Comparison of ENCODE assay signal across 21 cellular contexts in genomic region chr2:78606895-78607294, GRCh38.
DNase-seq lines count a peak whose midpoint lies in the region; ATAC-seq, FAIRE-seq and TF ChIP-seq lines count a peak whose summit lies in the region.
"Had no signal": no experiment of that assay in that cellular context is flagged by ENCODE, and none has a peak within 500 bp of the region (broad histone marks: within the 10 kb centered on the region; RNA-seq: fewer than 3 reads in every experiment).

No MANE protein-coding gene starts in this region.

- no peak overlapping the region for H4K5ac ChIP-seq in H1 (ENCODE audit: insufficient read length, low read depth, low read length)

- H3K23me2 ChIP-seq in H1 (ENCODE audit: low read depth, low read length) = no peaks in the 10 kb centered on the region

- H4K8ac ChIP-seq in H1 (ENCODE audit: extremely low read depth, insufficient read depth, low read length) = no peak overlapping the region

- H3K27ac ChIP-seq in HepG2 (ENCODE audit: extremely low read length, insufficient read depth, low read length) (no peak overlapping the region), right lobe of liver (no peak overlapping the region), H1 (ENCODE audit: low read depth, low read length) (no peak overlapping the region), neural progenitor cell (no peak overlapping the region), hepatocyte (no peak overlapping the region), coronary artery (no peak overlapping the region)
- H3K27ac ChIP-seq: BLaER1, GM23248 had no signal

- H3K36me3 Mint-ChIP-seq in neural progenitor cell = no peaks in the 10 kb centered on the region
- H3K36me3 Mint-ChIP-seq: CD14-positive monocyte; CD4-positive, alpha-beta memory T cell had no signal

- no TSS peak for BruUV-seq in HepG2 (replicated peaks; lab: Mats Ljungman, UMichigan)

- no peaks in the 10 kb centered on the region for H3K27me3 Mint-ChIP-seq in neural progenitor cell (ENCODE audit: insufficient read depth, low read depth)
- H3K27me3 Mint-ChIP-seq: CD4-positive, alpha-beta memory T cell had no signal

- no peak overlapping the region for H3K4ac ChIP-seq in H1 (replicated peaks; ENCODE audit: insufficient read length, low read depth, low read length)

- H3K79me1 ChIP-seq in H1 (ENCODE audit: low read depth, low read length) = no peaks in the 10 kb centered on the region

- no peak overlapping the region for H3K18ac ChIP-seq in H1 (ENCODE audit: extremely low read depth, low read length)

- H3K23ac ChIP-seq in H1 (ENCODE audit: insufficient read length) = no peak overlapping the region

- H3K4me1 ChIP-seq in HepG2 (ENCODE audit: insufficient read depth, low read length) = no peaks in the 10 kb centered on the region
- H3K4me1 ChIP-seq in right lobe of liver = no peaks in the 10 kb centered on the region
- peaks cover 0 to 6% (median 0%) of the 10 kb centered on the region in 4 experiments; a peak in 1 of 7 replicates for H3K4me1 ChIP-seq in H1 (replicated peaks in 1 of 4; ENCODE audit: control insufficient read depth in 3 of 4, insufficient read depth in 4 of 4, low read length in 3 of 4)
- no peaks in the 10 kb centered on the region for H3K4me1 ChIP-seq in neural progenitor cell
- H3K4me1 ChIP-seq in hepatocyte (ENCODE audit: insufficient read depth) = no peaks in the 10 kb centered on the region
- H3K4me1 ChIP-seq: BLaER1 had no signal

- H2BK20ac ChIP-seq in H1 (ENCODE audit: low read length) = no peak overlapping the region

- H3K4me3 ChIP-seq in HepG2 (replicated peaks in 1 of 3; ENCODE audit: insufficient read depth in 1 of 3, low read depth in 2 of 3, low read length in 3 of 3) = no peak overlapping the region
- H3K4me3 ChIP-seq in right lobe of liver = no peak overlapping the region
- H3K4me3 ChIP-seq in H1 (ENCODE audit: extremely low read depth in 1 of 4, insufficient read depth in 2 of 4, low read depth in 3 of 4, low read length in 4 of 4) = no peak overlapping the region
- H3K4me3 ChIP-seq in neural progenitor cell = no peak overlapping the region
- no peak overlapping the region for H3K4me3 ChIP-seq in hepatocyte
- H3K4me3 ChIP-seq in coronary artery = no peak overlapping the region
- H3K4me3 ChIP-seq: BLaER1, GM23248 had no signal

- H3K9me3 ChIP-seq in HepG2 (ENCODE audit: low read length) (no peaks in the 10 kb centered on the region), right lobe of liver (no peaks in the 10 kb centered on the region), H1 (ENCODE audit: insufficient read depth in 2 of 2, low read depth in 1 of 2, low read length in 1 of 2) (no peaks in the 10 kb centered on the region), neural progenitor cell (ENCODE audit: low read depth) (no peaks in the 10 kb centered on the region), hepatocyte (ENCODE audit: low read depth) (no peaks in the 10 kb centered on the region)
- H3K9me3 ChIP-seq: BLaER1 had no signal

- TF ChIP-seq CTCF in HepG2 (CRISPR knock-in tag; IDR thresholded peaks at IDR 0.05) (no peak), right lobe of liver (IDR thresholded peaks at IDR 0.05) (no peak), H1 (IDR thresholded peaks at IDR 0.05; ENCODE audit: control extremely low read depth in 1 of 3, insufficient read depth in 1 of 3, low read depth in 1 of 3, low read length in 3 of 3) (no peak), neural progenitor cell (IDR thresholded peaks at IDR 0.05) (no peak), hepatocyte (IDR thresholded peaks at IDR 0.05; ENCODE audit: poor library complexity) (no peak), coronary artery (IDR thresholded peaks at IDR 0.05) (no peak)

- CTCF ChIA-PET in HepG2 (lab: Yijun Ruan, JAX; ENCODE audit: low intra/inter-chr PET ratio, low total read pairs) = no interaction called here
- CTCF ChIA-PET in H1 (lab: Charles Lee; ENCODE audit: partially characterized antibody) = interaction anchor here (0.8 kb wide), 1 partner anchor 26 kb away, joined by 3 read pairs; no protein-coding TSS in a partner anchor

- H3K79me2 ChIP-seq in HepG2 (ENCODE audit: insufficient read depth, low read length) (no peaks in the 10 kb centered on the region), H1 (ENCODE audit: control insufficient read depth in 1 of 2, insufficient read depth in 2 of 2, low read length in 2 of 2) (no peaks in the 10 kb centered on the region), neural progenitor cell (ENCODE audit: low read depth) (no peaks in the 10 kb centered on the region), hepatocyte (no peaks in the 10 kb centered on the region)

- H3K14ac ChIP-seq in H1 (ENCODE audit: insufficient read length) = no peak overlapping the region

- H2AFZ ChIP-seq in HepG2 (ENCODE audit: low read length) (no peak overlapping the region), H1 (ENCODE audit: low read length) (peak overlapping the region; percentile 36), neural progenitor cell (replicated peaks) (peak overlapping the region; percentile 76), hepatocyte (no peak overlapping the region)
- H2AFZ ChIP-seq: GM23248 had no signal

- no peak overlapping the region for H2BK12ac ChIP-seq in H1 (ENCODE audit: low read depth, low read length)

- H3K27ac Mint-ChIP-seq in neural progenitor cell = no peak overlapping the region
- H3K27ac Mint-ChIP-seq: CD14-positive monocyte; CD4-positive, alpha-beta memory T cell; HFFc6 had no signal

- H3K36me3 ChIP-seq in HepG2 (replicated peaks in 1 of 2; ENCODE audit: control insufficient read depth in 1 of 2, insufficient read depth in 2 of 2, low read length in 2 of 2) = no peaks in the 10 kb centered on the region
- H3K36me3 ChIP-seq in right lobe of liver = no peaks in the 10 kb centered on the region
- H3K36me3 ChIP-seq in H1 (ENCODE audit: control insufficient read depth in 2 of 4, insufficient read depth in 4 of 4, low read length in 3 of 4) = no peaks in the 10 kb centered on the region
- H3K36me3 ChIP-seq in neural progenitor cell = no peaks in the 10 kb centered on the region
- no peaks in the 10 kb centered on the region for H3K36me3 ChIP-seq in hepatocyte (replicated peaks; ENCODE audit: insufficient read depth, low read depth)
- H3K36me3 ChIP-seq: BLaER1 had no signal

- H3K4me3 Mint-ChIP-seq in neural progenitor cell = no peak overlapping the region
- H3K4me3 Mint-ChIP-seq: CD14-positive monocyte; CD4-positive, alpha-beta memory T cell; HFFc6 had no signal

- H2BK5ac ChIP-seq in H1 (ENCODE audit: low read depth, low read length) = no peak overlapping the region

- no peak for DNase-seq in HepG2 (ENCODE audit: low spot score)
- DNase-seq in right lobe of liver = no peak
- peak; percentile 88 for DNase-seq in NCI-H146 (lab: John Stamatoyannopoulos, UW)
- DNase-seq in H1 (ENCODE audit: low read depth in 1 of 2, low spot score in 2 of 2) = no peak
- no peak for DNase-seq in neural progenitor cell (ENCODE audit: low spot score)
- DNase-seq in COLO829 (ENCODE audit: low spot score) = no peak
- no peak for DNase-seq in hepatocyte (ENCODE audit: low spot score)
- DNase-seq in coronary artery (ENCODE audit: low spot score) = no peak
- DNase-seq: CD4-positive, alpha-beta memory T cell; GM23248; H7; HFFc6; KG1 had no signal

- no peak overlapping the region for H2BK15ac ChIP-seq in H1 (ENCODE audit: low read length)

- no peak for ATAC-seq in HepG2
- no peak for ATAC-seq in right lobe of liver
- ATAC-seq: HCT116 had no signal

- POLR2A ChIA-PET in HepG2 (lab: Yijun Ruan, JAX) (no interaction called here), H1 (lab: Charles Lee; ENCODE audit: partially characterized antibody) (no interaction called here)

- no peaks in the 10 kb centered on the region for H3F3A ChIP-seq in neural progenitor cell (ENCODE audit: low read depth)

- no peak overlapping the region for H4K91ac ChIP-seq in H1 (replicated peaks; ENCODE audit: insufficient read length, low read length)

- TF ChIP-seq POLR2A in HepG2 (IDR thresholded peaks at IDR 0.05; ENCODE audit: insufficient read depth in 1 of 2, low read depth in 2 of 2, low read length in 2 of 2) = no peak
- no peak for TF ChIP-seq POLR2A in right lobe of liver (IDR thresholded peaks at IDR 0.05)
- no peak for TF ChIP-seq POLR2A in H1 (IDR thresholded peaks at IDR 0.05; ENCODE audit: control extremely low read depth in 1 of 2, low read depth in 2 of 2, low read length in 2 of 2)

- H3K9me2 ChIP-seq in hepatocyte (replicated peaks; ENCODE audit: insufficient read depth) = no peaks in the 10 kb centered on the region

- 17% methylated on average over 2 of the region's 2 CpGs for WGBS in HepG2 (ENCODE audit: low lambda C conversion rate)
- 8% methylated on average over 2 of the region's 2 CpGs for WGBS in right lobe of liver (ENCODE audit: insufficient coverage, low coverage, low lambda C conversion rate, missing lambda C conversion rate)
- WGBS in H1 (ENCODE audit: extremely low coverage in 1 of 2, insufficient coverage in 1 of 2, insufficient read length in 1 of 2, insufficient replicate concordance in 2 of 2, low coverage in 1 of 2, low lambda C conversion rate in 2 of 2, missing lambda C conversion rate in 1 of 2), 2 experiments = 52% methylated on average over 2 of the region's 2 CpGs; no CpG with 5 or more reads in 1 of the 2 experiments
- WGBS in hepatocyte (ENCODE audit: low lambda C conversion rate, missing lambda C conversion rate) = 47% methylated on average over 2 of the region's 2 CpGs

- H2AK5ac ChIP-seq in H1 (ENCODE audit: low read depth, low read length) = no peak overlapping the region

- FAIRE-seq in HepG2 (lab: Jason Lieb, UNC) = peak; percentile 4
- FAIRE-seq in H1 (lab: Jason Lieb, UNC) = no peak
- FAIRE-seq: A204.1, G401.6, GM12891, GM19239, HTR-8/SVneo had no signal

- no peak overlapping the region for H3K56ac ChIP-seq in H1 (replicated peaks; ENCODE audit: insufficient read length, low read depth, low read length)

- in situ Hi-C loops in HepG2 (cut with HindIII; ENCODE audit: extremely low pct_ligation_motif_present, low pct_unique_long_range_greater_than_20kb) = no loop called here

- H3K9ac ChIP-seq in HepG2 (ENCODE audit: insufficient read depth, low read depth, low read length) = no peak overlapping the region
- H3K9ac ChIP-seq in H1 (replicated peaks in 1 of 4; ENCODE audit: extremely low read depth in 1 of 4, low read depth in 3 of 4, low read length in 3 of 4) = no peak overlapping the region
- H3K9ac ChIP-seq in neural progenitor cell = no peak overlapping the region
- H3K9ac ChIP-seq: BLaER1, GM23248 had no signal

- no peaks in the 10 kb centered on the region for H3K4me1 Mint-ChIP-seq in neural progenitor cell
- H3K4me1 Mint-ChIP-seq: CD14-positive monocyte; CD4-positive, alpha-beta memory T cell had no signal

- H3K4me2 ChIP-seq in HepG2 (ENCODE audit: low read depth, low read length) = no peak overlapping the region
- H3K4me2 ChIP-seq in H1 (ENCODE audit: insufficient read depth in 1 of 2, low read depth in 2 of 2, low read length in 2 of 2) = no peak overlapping the region
- H3K4me2 ChIP-seq in neural progenitor cell = no peak overlapping the region
- H3K4me2 ChIP-seq in hepatocyte = no peak overlapping the region
- H3K4me2 ChIP-seq: BLaER1 had no signal

- H3K9me3 Mint-ChIP-seq in neural progenitor cell = no peaks in the 10 kb centered on the region

- H3K27me3 ChIP-seq in HepG2 (ENCODE audit: control insufficient read depth in 1 of 2, insufficient read depth in 2 of 2, low read length in 2 of 2) (no peaks in the 10 kb centered on the region), right lobe of liver (no peaks in the 10 kb centered on the region), H1 (replicated peaks in 1 of 4; ENCODE audit: control insufficient read depth in 3 of 4, extremely low read depth in 1 of 4, insufficient read depth in 3 of 4, low read length in 3 of 4) (no peaks in the 10 kb centered on the region), neural progenitor cell (no peaks in the 10 kb centered on the region), hepatocyte (no peaks in the 10 kb centered on the region)
- H3K27me3 ChIP-seq: BLaER1 had no signal

- H2BK120ac ChIP-seq in H1 (replicated peaks; ENCODE audit: low read depth, low read length) = no peak overlapping the region

- intact Hi-C loops in HepG2 (cut with micrococcal nuclease; ENCODE audit: unreplicated experiment) (no loop called here), right lobe of liver (cut with DNase I) (no loop called here)

- no peaks in the 10 kb centered on the region for H4K20me1 ChIP-seq in HepG2 (ENCODE audit: insufficient read depth, low read length)
- H4K20me1 ChIP-seq in H1 (replicated peaks in 1 of 2; ENCODE audit: control insufficient read depth in 1 of 2, insufficient read depth in 2 of 2, low read length in 2 of 2) = no peaks in the 10 kb centered on the region
- H4K20me1 ChIP-seq in neural progenitor cell (ENCODE audit: low read depth) = no peaks in the 10 kb centered on the region
- H4K20me1 ChIP-seq in hepatocyte (ENCODE audit: insufficient read depth, poor library complexity, severe bottlenecking) = no peaks in the 10 kb centered on the region
- H4K20me1 ChIP-seq: BLaER1 had no signal

- TF ChIP-seq EP300 in HepG2 (IDR thresholded peaks at IDR 0.05; ENCODE audit: low read depth in 2 of 2, low read length in 2 of 2) (no peak), HepG2 (CRISPR knock-in tag; IDR thresholded peaks at IDR 0.05; ENCODE audit: borderline replicate concordance) (no peak), H1 (IDR thresholded peaks at IDR 0.05; ENCODE audit: borderline replicate concordance in 1 of 2, low read depth in 2 of 2, low read length in 2 of 2) (no peak)

- TF ChIP-seq RAD21 in HepG2 (CRISPR knock-in tag; IDR thresholded peaks at IDR 0.05) = no peak
- TF ChIP-seq RAD21 in H1 (IDR thresholded peaks at IDR 0.05 in 1 of 2, conservative IDR thresholded peaks at IDR 0.05 in 1 of 2; ENCODE audit: low read depth in 2 of 2, low read length in 2 of 2) = no peak

Comparison
In these comparisons a context has a peak if more than half of its experiments do, and no peak if none do; other contexts are left out.
1. H2AFZ ChIP-seq: peak in H1 (single experiment) and neural progenitor cell (single experiment); none in HepG2 (single experiment) and hepatocyte (single experiment).
2. Of the 41 proteins assayed by ChIP-seq in both HepG2 and H1: peak only in HepG2: MAFK; only in H1: none; in both: none; in neither: 40.